In genomic region chr9:98551511-98552286, GRCh38 we compare ENCODE assay signal across 15 cellular contexts.
DNase-seq lines count a peak whose midpoint lies in the region; ATAC-seq lines count a peak whose summit lies in the region.
"Had no signal": no experiment of that assay in that cellular context is flagged by ENCODE, and none has a peak within 500 bp of the region (broad histone marks: within the 10 kb centered on the region; RNA-seq: fewer than 3 reads in every experiment).

No MANE protein-coding gene starts in this region.

- H3K27ac ChIP-seq in SJSA1 (peak overlapping the region; percentile 89), epithelial cell of prostate (no peak overlapping the region), trophoblast cell (ENCODE audit: low read depth, low read length) (no peak overlapping the region)

- H2AFZ ChIP-seq in trophoblast cell (ENCODE audit: insufficient read depth, low read length, poor library complexity) = no peak overlapping the region

- no peak for ATAC-seq in HG03432 (IDR thresholded peaks at IDR 0.05; ENCODE audit: unreplicated experiment)
- ATAC-seq: naive thymus-derived CD8-positive, alpha-beta T cell had no signal

- no peak overlapping the region for H3K23ac ChIP-seq in trophoblast cell (ENCODE audit: low read length)

- no peaks in the 10 kb centered on the region for H3K79me1 ChIP-seq in trophoblast cell (ENCODE audit: low read length)

- H3K4me3 ChIP-seq in SJSA1 (no peak overlapping the region), trophoblast cell (ENCODE audit: low read depth, low read length) (no peak overlapping the region), H7 (ENCODE audit: insufficient read depth, low read depth, low read length) (no peak overlapping the region)
- H3K4me3 ChIP-seq: smooth muscle cell had no signal

- no CpG with 5 or more reads among the region's 11 CpGs for WGBS in trophoblast cell (ENCODE audit: extremely low coverage, insufficient coverage, insufficient read length)

- H2BK120ac ChIP-seq in trophoblast cell (ENCODE audit: insufficient read depth, low read length, poor library complexity) = no peak overlapping the region

- no peak overlapping the region for H3K9ac ChIP-seq in trophoblast cell (ENCODE audit: low read length)

- no peaks in the 10 kb centered on the region for H3K36me3 ChIP-seq in SJSA1
- H3K36me3 ChIP-seq in trophoblast cell (ENCODE audit: control insufficient read depth in 1 of 2, insufficient read depth in 2 of 2, low read length in 2 of 2) = no peaks in the 10 kb centered on the region
- H3K36me3 ChIP-seq in H7 (replicated peaks; ENCODE audit: control insufficient read depth, insufficient read depth, low read length) = no peaks in the 10 kb centered on the region

- H3K4me1 ChIP-seq in SJSA1 (replicated peaks) = peaks cover 40% of the 10 kb centered on the region
- no peaks in the 10 kb centered on the region for H3K4me1 ChIP-seq in trophoblast cell (ENCODE audit: control insufficient read depth in 1 of 2, insufficient read depth in 2 of 2, low read length in 2 of 2)

- H3K14ac ChIP-seq in trophoblast cell (ENCODE audit: low read length) = no peak overlapping the region

- H3K27me3 ChIP-seq in SJSA1 (replicated peaks) (no peaks in the 10 kb centered on the region), trophoblast cell (ENCODE audit: insufficient read depth, low read length) (no peaks in the 10 kb centered on the region), H7 (ENCODE audit: control insufficient read depth, insufficient read depth, low read length) (no peaks in the 10 kb centered on the region)

- no peak overlapping the region for H4K91ac ChIP-seq in trophoblast cell (ENCODE audit: low read depth, low read length)

- no peak overlapping the region for H3K4ac ChIP-seq in trophoblast cell (ENCODE audit: low read depth, low read length)

- H3K4me2 ChIP-seq in trophoblast cell (ENCODE audit: low read length) = no peak overlapping the region
- H3K4me2 ChIP-seq: smooth muscle cell had no signal

- no peak overlapping the region for H2BK5ac ChIP-seq in trophoblast cell (ENCODE audit: low read depth, low read length, poor library complexity)

- no peak overlapping the region for H3K18ac ChIP-seq in trophoblast cell (ENCODE audit: low read length)

- H2BK12ac ChIP-seq in trophoblast cell (ENCODE audit: low read length) = no peak overlapping the region

- H3K9me3 ChIP-seq in SJSA1 (replicated peaks) (no peaks in the 10 kb centered on the region), trophoblast cell (ENCODE audit: insufficient read depth, low read depth, low read length) (no peaks in the 10 kb centered on the region)
- H3K9me3 ChIP-seq: Caco-2 had no signal

- no peak overlapping the region for H4K8ac ChIP-seq in trophoblast cell (ENCODE audit: low read depth, low read length)

- no peaks in the 10 kb centered on the region for H3K79me2 ChIP-seq in trophoblast cell (ENCODE audit: control insufficient read depth, insufficient read depth, low read length, poor library complexity)

- H4K12ac ChIP-seq in trophoblast cell (ENCODE audit: low read depth, low read length) = no peak overlapping the region

- H2AK5ac ChIP-seq in trophoblast cell (ENCODE audit: low read length) = no peak overlapping the region

- DNase-seq in GM03348 (ENCODE audit: low spot score) = peak; percentile 80
- peak; percentile 76 to 83 for DNase-seq in SJSA1 (ENCODE audit: low read depth in 1 of 2, low spot score in 2 of 2)
- DNase-seq in epithelial cell of prostate (ENCODE audit: low read depth, low spot score) = peak; percentile 58
- DNase-seq in trophoblast cell = peak; percentile 63 to 81
- DNase-seq in H7 = no peak
- no peak for DNase-seq in SHP77 treated with DMSO at 0.1 percent for 48 hours (lab: John Stamatoyannopoulos, UW)
- DNase-seq in NCI-H446 (lab: John Stamatoyannopoulos, UW) = no peak
- DNase-seq: activated CD4-positive, alpha-beta T cell treated with anti-CD3 and anti-CD28 coated beads, Interleukin-2, amount 10 ng/mL, durations not matched to agents 7 days and 5 days; Caco-2; kidney glomerular epithelial cell; naive thymus-derived CD8-positive, alpha-beta T cell; NCI-H1417 treated with DMSO at 0.1 percent for 48 hours; T-helper 1 cell had no signal

Comparison
In these comparisons a context has a peak if more than half of its experiments do, and no peak if none do; other contexts are left out.
1. DNase-seq: peak in GM03348 (single experiment), SJSA1 (2 of 2), epithelial cell of prostate (single experiment) and trophoblast cell (2 of 2); none in H7 (single experiment), SHP77 treated with DMSO at 0.1 percent for 48 hours (single experiment) and NCI-H446 (0 of 2).